ENCODE assay signal across 2 cellular contexts in the genomic region with DNA sequence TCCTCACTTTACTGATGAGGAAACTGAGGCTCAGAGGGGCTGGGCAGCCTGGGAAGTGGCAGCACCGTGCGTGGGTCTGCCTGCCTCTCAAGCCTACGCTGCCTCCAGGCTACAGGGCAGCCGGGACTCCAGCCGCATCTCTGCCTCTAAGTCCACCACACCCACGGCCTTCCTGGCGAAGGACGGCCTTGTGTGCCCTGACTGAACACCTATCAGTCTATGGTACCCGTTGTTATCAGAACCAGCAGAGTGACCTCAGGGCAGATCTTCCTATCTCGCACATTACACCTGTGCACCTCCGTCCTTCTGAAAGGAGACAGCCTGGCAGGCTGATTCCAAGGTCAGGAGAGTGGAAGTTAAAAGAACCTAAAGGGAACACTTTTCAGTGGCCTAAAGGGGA.
TF ChIP-seq lines count a peak whose summit lies in the region.

No MANE protein-coding gene starts in this region.

TF ChIP-seq in IMR-90, 13 proteins besides CTCF, POLR2A, EP300 and RAD21:
- no peak for TF ChIP-seq FOS (IDR thresholded peaks at IDR 0.05; ENCODE audit: low read depth, low read length)
- no peak for TF ChIP-seq RFX5 (IDR thresholded peaks at IDR 0.05; ENCODE audit: low read depth, low read length)
- no peak for TF ChIP-seq MAZ (IDR thresholded peaks at IDR 0.05; ENCODE audit: borderline replicate concordance, low read depth, low read length)
- TF ChIP-seq CEBPB (IDR thresholded peaks at IDR 0.05; ENCODE audit: low read depth, low read length) = no peak
- no peak for TF ChIP-seq RCOR1 (IDR thresholded peaks at IDR 0.05; ENCODE audit: insufficient replicate concordance, low read length)
- TF ChIP-seq CHD1 (IDR thresholded peaks at IDR 0.05; ENCODE audit: low read depth, low read length) = no peak
- TF ChIP-seq MAFK (IDR thresholded peaks at IDR 0.05; ENCODE audit: low read depth, low read length) = no peak
- no peak for TF ChIP-seq BHLHE40 (IDR thresholded peaks at IDR 0.05; ENCODE audit: low read depth, low read length)
- TF ChIP-seq MXI1 (IDR thresholded peaks at IDR 0.05; ENCODE audit: borderline replicate concordance, low read depth, low read length) = no peak
- TF ChIP-seq, protein P1, sequence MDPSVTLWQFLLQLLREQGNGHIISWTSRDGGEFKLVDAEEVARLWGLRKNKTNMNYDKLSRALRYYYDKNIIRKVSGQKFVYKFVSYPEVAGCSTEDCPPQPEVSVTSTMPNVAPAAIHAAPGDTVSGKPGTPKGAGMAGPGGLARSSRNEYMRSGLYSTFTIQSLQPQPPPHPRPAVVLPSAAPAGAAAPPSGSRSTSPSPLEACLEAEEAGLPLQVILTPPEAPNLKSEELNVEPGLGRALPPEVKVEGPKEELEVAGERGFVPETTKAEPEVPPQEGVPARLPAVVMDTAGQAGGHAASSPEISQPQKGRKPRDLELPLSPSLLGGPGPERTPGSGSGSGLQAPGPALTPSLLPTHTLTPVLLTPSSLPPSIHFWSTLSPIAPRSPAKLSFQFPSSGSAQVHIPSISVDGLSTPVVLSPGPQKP (IDR thresholded peaks at IDR 0.05; ENCODE audit: borderline replicate concordance, low read depth, low read length) = no peak
- TF ChIP-seq NFE2L2 (IDR thresholded peaks at IDR 0.05; ENCODE audit: low read depth, low read length) = no peak
- TF ChIP-seq, protein P2, sequence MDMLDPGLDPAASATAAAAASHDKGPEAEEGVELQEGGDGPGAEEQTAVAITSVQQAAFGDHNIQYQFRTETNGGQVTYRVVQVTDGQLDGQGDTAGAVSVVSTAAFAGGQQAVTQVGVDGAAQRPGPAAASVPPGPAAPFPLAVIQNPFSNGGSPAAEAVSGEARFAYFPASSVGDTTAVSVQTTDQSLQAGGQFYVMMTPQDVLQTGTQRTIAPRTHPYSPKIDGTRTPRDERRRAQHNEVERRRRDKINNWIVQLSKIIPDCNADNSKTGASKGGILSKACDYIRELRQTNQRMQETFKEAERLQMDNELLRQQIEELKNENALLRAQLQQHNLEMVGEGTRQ (IDR thresholded peaks at IDR 0.05; ENCODE audit: low read depth, low read length) = no peak
- no peak for TF ChIP-seq SMC3 (IDR thresholded peaks at IDR 0.05; ENCODE audit: low read depth, low read length)

TF ChIP-seq in K562, 482 proteins besides CTCF, POLR2A, EP300 and RAD21 (continues in another document):
- TF ChIP-seq, protein P3, sequence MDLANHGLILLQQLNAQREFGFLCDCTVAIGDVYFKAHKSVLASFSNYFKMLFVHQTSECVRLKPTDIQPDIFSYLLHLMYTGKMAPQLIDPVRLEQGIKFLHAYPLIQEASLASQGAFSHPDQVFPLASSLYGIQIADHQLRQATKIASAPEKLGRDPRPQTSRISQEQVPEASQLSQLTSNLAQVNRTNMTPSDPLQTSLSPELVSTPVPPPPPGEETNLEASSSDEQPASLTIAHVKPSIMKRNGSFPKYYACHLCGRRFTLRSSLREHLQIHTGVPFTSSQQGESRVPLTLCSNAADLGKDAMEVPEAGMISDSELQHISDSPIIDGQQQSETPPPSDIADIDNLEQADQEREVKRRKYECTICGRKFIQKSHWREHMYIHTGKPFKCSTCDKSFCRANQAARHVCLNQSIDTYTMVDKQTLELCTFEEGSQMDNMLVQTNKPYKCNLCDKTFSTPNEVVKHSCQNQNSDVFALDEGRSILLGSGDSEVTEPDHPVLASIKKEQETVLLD (IDR thresholded peaks at IDR 0.05) = peak; percentile 59; the same call in 1 of the 2 replicates
- TF ChIP-seq ZSCAN29 (IDR thresholded peaks at IDR 0.05) (0 out of 2 replicates have a peak, but pooled peaks have one; percentile 8), DMBX1 (CRISPR knock-in tag; IDR thresholded peaks at IDR 0.05; ENCODE audit: borderline replicate concordance) (peak; percentile 57), TAL1 (IDR thresholded peaks at IDR 0.05) (peak; percentile 84), SMAD4 (CRISPR knock-in tag; conservative IDR thresholded peaks at IDR 0.05) (peak; percentile 66), HDAC1 (IDR thresholded peaks at IDR 0.05) (peak in 1 of 2 experiments; percentile 36; a peak in 1 of 4 replicates), LEF1 (IDR thresholded peaks at IDR 0.05) (peak; percentile 32; the same call in 1 of the 2 replicates), CBFA2T3 (IDR thresholded peaks at IDR 0.05) (peak; percentile 92), ARID1B (IDR thresholded peaks at IDR 0.05) (peak; percentile 79), NCOR1 (IDR thresholded peaks at IDR 0.05) (peak; percentile 78), MTA3 (IDR thresholded peaks at IDR 0.05; ENCODE audit: borderline replicate concordance) (peak; percentile 51; the same call in 1 of the 2 replicates), POLR3A (IDR thresholded peaks at IDR 0.05; ENCODE audit: borderline replicate concordance, extremely low read depth, insufficient read depth, insufficient read length) (no peak), DPF2 (IDR thresholded peaks at IDR 0.05) (peak; percentile 24; the same call in 1 of the 2 replicates), MEF2D (tag; conservative IDR thresholded peaks at IDR 0.05; ENCODE audit: low read depth) (no peak), CBFA2T2 (conservative IDR thresholded peaks at IDR 0.05) (peak; percentile 87), ZNF551 (CRISPR knock-in tag; IDR thresholded peaks at IDR 0.05) (no peak), EGR1 (conservative IDR thresholded peaks at IDR 0.05) (peak; percentile 36; the same call in 1 of the 2 replicates), TCF3 (CRISPR knock-in tag; IDR thresholded peaks at IDR 0.05) (peak; percentile 85), SMARCE1 (IDR thresholded peaks at IDR 0.05) (no peak; the same call in 1 of the 2 replicates), HDAC3 (IDR thresholded peaks at IDR 0.05; ENCODE audit: borderline replicate concordance, partially characterized antibody) (no peak), GATAD2B (IDR thresholded peaks at IDR 0.05; ENCODE audit: borderline replicate concordance) (0 out of 2 replicates have a peak, but pooled peaks have one; percentile 38), CBFB (CRISPR knock-in tag; IDR thresholded peaks at IDR 0.05) (0 out of 2 replicates have a peak, but pooled peaks have one; percentile 54), CTBP1 (IDR thresholded peaks at IDR 0.05; ENCODE audit: borderline replicate concordance) (peak; percentile 62; the same call in 1 of the 2 replicates), ZNF23 (CRISPR knock-in tag; IDR thresholded peaks at IDR 0.05) (0 out of 2 replicates have a peak, but pooled peaks have one; percentile 31), NCOA6 (IDR thresholded peaks at IDR 0.05) (no peak), POLR2AphosphoS5 (IDR thresholded peaks at IDR 0.05; ENCODE audit: control insufficient read depth, insufficient read depth, low read depth, low read length) (peak; percentile 56; the same call in 1 of the 2 replicates)
- TF ChIP-seq, protein P4, sequence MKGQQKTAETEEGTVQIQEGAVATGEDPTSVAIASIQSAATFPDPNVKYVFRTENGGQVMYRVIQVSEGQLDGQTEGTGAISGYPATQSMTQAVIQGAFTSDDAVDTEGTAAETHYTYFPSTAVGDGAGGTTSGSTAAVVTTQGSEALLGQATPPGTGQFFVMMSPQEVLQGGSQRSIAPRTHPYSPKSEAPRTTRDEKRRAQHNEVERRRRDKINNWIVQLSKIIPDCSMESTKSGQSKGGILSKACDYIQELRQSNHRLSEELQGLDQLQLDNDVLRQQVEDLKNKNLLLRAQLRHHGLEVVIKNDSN (CRISPR knock-in tag; IDR thresholded peaks at IDR 0.05) = no peak
- TF ChIP-seq, protein P5, sequence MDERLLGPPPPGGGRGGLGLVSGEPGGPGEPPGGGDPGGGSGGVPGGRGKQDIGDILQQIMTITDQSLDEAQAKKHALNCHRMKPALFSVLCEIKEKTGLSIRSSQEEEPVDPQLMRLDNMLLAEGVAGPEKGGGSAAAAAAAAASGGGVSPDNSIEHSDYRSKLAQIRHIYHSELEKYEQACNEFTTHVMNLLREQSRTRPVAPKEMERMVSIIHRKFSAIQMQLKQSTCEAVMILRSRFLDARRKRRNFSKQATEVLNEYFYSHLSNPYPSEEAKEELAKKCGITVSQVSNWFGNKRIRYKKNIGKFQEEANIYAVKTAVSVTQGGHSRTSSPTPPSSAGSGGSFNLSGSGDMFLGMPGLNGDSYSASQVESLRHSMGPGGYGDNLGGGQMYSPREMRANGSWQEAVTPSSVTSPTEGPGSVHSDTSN (CRISPR knock-in tag; IDR thresholded peaks at IDR 0.05; ENCODE audit: low read depth) = no peak
- TF ChIP-seq, protein P5 (tag; conservative IDR thresholded peaks at IDR 0.05; ENCODE audit: low read depth) = no peak
- TF ChIP-seq, protein P6, sequence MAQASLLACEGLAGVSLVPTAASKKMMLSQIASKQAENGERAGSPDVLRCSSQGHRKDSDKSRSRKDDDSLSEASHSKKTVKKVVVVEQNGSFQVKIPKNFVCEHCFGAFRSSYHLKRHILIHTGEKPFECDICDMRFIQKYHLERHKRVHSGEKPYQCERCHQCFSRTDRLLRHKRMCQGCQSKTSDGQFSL (CRISPR knock-in tag; IDR thresholded peaks at IDR 0.05) = peak; percentile 13; the same call in 1 of the 2 replicates
- TF ChIP-seq, protein P6 (tag; IDR thresholded peaks at IDR 0.05) = no peak
- TF ChIP-seq, protein P7, sequence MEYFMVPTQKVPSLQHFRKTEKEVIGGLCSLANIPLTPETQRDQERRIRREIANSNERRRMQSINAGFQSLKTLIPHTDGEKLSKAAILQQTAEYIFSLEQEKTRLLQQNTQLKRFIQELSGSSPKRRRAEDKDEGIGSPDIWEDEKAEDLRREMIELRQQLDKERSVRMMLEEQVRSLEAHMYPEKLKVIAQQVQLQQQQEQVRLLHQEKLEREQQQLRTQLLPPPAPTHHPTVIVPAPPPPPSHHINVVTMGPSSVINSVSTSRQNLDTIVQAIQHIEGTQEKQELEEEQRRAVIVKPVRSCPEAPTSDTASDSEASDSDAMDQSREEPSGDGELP (CRISPR knock-in tag; IDR thresholded peaks at IDR 0.05; ENCODE audit: borderline replicate concordance) = no peak
- TF ChIP-seq, protein P8, sequence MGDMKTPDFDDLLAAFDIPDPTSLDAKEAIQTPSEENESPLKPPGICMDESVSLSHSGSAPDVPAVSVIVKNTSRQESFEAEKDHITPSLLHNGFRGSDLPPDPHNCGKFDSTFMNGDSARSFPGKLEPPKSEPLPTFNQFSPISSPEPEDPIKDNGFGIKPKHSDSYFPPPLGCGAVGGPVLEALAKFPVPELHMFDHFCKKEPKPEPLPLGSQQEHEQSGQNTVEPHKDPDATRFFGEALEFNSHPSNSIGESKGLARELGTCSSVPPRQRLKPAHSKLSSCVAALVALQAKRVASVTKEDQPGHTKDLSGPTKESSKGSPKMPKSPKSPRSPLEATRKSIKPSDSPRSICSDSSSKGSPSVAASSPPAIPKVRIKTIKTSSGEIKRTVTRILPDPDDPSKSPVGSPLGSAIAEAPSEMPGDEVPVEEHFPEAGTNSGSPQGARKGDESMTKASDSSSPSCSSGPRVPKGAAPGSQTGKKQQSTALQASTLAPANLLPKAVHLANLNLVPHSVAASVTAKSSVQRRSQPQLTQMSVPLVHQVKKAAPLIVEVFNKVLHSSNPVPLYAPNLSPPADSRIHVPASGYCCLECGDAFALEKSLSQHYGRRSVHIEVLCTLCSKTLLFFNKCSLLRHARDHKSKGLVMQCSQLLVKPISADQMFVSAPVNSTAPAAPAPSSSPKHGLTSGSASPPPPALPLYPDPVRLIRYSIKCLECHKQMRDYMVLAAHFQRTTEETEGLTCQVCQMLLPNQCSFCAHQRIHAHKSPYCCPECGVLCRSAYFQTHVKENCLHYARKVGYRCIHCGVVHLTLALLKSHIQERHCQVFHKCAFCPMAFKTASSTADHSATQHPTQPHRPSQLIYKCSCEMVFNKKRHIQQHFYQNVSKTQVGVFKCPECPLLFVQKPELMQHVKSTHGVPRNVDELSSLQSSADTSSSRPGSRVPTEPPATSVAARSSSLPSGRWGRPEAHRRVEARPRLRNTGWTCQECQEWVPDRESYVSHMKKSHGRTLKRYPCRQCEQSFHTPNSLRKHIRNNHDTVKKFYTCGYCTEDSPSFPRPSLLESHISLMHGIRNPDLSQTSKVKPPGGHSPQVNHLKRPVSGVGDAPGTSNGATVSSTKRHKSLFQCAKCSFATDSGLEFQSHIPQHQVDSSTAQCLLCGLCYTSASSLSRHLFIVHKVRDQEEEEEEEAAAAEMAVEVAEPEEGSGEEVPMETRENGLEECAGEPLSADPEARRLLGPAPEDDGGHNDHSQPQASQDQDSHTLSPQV (IDR thresholded peaks at IDR 0.05) = peak; percentile 37; the same call in 1 of the 2 replicates
- TF ChIP-seq, protein P9, sequence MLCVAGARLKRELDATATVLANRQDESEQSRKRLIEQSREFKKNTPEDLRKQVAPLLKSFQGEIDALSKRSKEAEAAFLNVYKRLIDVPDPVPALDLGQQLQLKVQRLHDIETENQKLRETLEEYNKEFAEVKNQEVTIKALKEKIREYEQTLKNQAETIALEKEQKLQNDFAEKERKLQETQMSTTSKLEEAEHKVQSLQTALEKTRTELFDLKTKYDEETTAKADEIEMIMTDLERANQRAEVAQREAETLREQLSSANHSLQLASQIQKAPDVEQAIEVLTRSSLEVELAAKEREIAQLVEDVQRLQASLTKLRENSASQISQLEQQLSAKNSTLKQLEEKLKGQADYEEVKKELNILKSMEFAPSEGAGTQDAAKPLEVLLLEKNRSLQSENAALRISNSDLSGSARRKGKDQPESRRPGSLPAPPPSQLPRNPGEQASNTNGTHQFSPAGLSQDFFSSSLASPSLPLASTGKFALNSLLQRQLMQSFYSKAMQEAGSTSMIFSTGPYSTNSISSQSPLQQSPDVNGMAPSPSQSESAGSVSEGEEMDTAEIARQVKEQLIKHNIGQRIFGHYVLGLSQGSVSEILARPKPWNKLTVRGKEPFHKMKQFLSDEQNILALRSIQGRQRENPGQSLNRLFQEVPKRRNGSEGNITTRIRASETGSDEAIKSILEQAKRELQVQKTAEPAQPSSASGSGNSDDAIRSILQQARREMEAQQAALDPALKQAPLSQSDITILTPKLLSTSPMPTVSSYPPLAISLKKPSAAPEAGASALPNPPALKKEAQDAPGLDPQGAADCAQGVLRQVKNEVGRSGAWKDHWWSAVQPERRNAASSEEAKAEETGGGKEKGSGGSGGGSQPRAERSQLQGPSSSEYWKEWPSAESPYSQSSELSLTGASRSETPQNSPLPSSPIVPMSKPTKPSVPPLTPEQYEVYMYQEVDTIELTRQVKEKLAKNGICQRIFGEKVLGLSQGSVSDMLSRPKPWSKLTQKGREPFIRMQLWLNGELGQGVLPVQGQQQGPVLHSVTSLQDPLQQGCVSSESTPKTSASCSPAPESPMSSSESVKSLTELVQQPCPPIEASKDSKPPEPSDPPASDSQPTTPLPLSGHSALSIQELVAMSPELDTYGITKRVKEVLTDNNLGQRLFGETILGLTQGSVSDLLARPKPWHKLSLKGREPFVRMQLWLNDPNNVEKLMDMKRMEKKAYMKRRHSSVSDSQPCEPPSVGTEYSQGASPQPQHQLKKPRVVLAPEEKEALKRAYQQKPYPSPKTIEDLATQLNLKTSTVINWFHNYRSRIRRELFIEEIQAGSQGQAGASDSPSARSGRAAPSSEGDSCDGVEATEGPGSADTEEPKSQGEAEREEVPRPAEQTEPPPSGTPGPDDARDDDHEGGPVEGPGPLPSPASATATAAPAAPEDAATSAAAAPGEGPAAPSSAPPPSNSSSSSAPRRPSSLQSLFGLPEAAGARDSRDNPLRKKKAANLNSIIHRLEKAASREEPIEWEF (CRISPR knock-in tag; IDR thresholded peaks at IDR 0.05) = 0 out of 2 replicates have a peak, but pooled peaks have one; percentile 11
